ENCODE assay signal across 8 cellular contexts in the genomic region with DNA sequence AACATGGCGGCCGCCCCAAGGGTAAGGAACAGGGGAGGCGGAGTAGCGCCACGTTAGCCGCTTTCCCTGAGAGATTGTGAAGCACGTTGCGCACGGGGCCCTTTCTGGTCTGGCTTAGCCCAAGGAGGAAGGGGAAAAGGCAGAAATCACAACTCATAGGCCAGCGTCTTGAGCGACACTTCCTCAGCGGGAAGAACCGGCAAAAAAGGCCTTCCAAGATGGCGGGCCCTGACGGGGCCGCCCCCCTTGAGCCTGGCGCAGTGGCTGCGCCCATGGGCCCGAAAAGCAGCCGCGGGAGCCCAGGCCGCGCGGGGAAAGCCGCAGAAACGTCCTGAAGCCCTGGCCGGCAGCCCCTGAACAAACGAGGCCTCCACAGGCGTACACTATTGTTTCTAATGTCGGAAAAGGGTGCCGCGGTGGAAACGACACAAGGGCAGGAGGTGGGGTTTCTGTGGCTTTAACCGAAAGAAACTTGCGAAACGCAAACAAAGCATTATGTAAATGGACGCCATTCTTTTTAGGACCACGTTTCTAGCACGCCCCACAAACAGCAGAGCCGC. TPM values are rescaled to one million over a fixed set of nuclear protein-coding genes. Genes with fewer than 3 reads are reported as not detected.
DNase-seq lines count a peak whose midpoint lies in the region; ATAC-seq and TF ChIP-seq lines count a peak whose summit lies in the region.

No MANE protein-coding gene starts in this region.

- peak overlapping the region; percentile 97 for H3K4me3 Mint-ChIP-seq in WTC11

- peak overlapping the region; percentile 99 for H3K27ac Mint-ChIP-seq in WTC11

- peak overlapping the region; percentile 55 to 73 for H3K4me3 ChIP-seq in cardiac fibroblast (replicated peaks in 1 of 2; ENCODE audit: low read depth in 2 of 2, low read length in 2 of 2)

- DNase-seq in NCI-H2081 (lab: John Stamatoyannopoulos, UW) (peak; percentile 51 to 75), NCI-H2081 treated with DMSO at 0.1 percent for 48 hours (lab: John Stamatoyannopoulos, UW) (no peak), NCI-H2107 (lab: John Stamatoyannopoulos, UW) (peak; percentile 72), WTC11 (ENCODE audit: low spot score) (peak; percentile 60), cardiac fibroblast (ENCODE audit: low read depth in 2 of 2) (peak; percentile 89 to 93), iris pigment epithelial cell (ENCODE audit: low read depth) (peak; percentile 86), smooth muscle cell of the brain vasculature (ENCODE audit: low read depth, low spot score) (peak; percentile 53)

- ATAC-seq in HG02973 (IDR thresholded peaks at IDR 0.05; ENCODE audit: unreplicated experiment) (peak; percentile 28), WTC11 (no peak)

- no peaks in the 10 kb centered on the region for H3K9me3 Mint-ChIP-seq in WTC11

- peaks cover 34% of the 10 kb centered on the region for H3K36me3 Mint-ChIP-seq in WTC11

- no peaks in the 10 kb centered on the region; the same call in 1 of the 2 replicates for H3K27me3 Mint-ChIP-seq in WTC11 (ENCODE audit: low read depth)

- POLR2A ChIA-PET in WTC11 (lab: Charles Lee): interaction anchor here (0.6 to 3.9 kb wide), 11 partner anchors 14 to 172 kb away, joined by 3 to 67 read pairs (median 4); a partner anchor contains a TSS

- H3K4me1 Mint-ChIP-seq in WTC11: peaks cover 44% of the 10 kb centered on the region

- CTCF ChIA-PET in WTC11 (lab: Charles Lee): interaction anchor here (0.7 to 3.4 kb wide), 6 partner anchors 15 to 361 kb away, joined by 3 to 16 read pairs (median 9); a partner anchor contains a TSS

- TF ChIP-seq CTCF in WTC11 (IDR thresholded peaks at IDR 0.05) (no peak), cardiac fibroblast (IDR thresholded peaks at IDR 0.05; ENCODE audit: low read depth, low read length) (no peak)

TF ChIP-seq in WTC11, 78 proteins besides CTCF, POLR2A, EP300 and RAD21 (continues in another document):
- TF ChIP-seq, protein P1, sequence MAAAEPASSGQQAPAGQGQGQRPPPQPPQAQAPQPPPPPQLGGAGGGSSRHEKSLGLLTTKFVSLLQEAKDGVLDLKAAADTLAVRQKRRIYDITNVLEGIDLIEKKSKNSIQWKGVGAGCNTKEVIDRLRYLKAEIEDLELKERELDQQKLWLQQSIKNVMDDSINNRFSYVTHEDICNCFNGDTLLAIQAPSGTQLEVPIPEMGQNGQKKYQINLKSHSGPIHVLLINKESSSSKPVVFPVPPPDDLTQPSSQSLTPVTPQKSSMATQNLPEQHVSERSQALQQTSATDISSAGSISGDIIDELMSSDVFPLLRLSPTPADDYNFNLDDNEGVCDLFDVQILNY (CRISPR knock-in tag; IDR thresholded peaks at IDR 0.05): peak; percentile 38; the same call in 1 of the 2 replicates
- TF ChIP-seq, protein P2, sequence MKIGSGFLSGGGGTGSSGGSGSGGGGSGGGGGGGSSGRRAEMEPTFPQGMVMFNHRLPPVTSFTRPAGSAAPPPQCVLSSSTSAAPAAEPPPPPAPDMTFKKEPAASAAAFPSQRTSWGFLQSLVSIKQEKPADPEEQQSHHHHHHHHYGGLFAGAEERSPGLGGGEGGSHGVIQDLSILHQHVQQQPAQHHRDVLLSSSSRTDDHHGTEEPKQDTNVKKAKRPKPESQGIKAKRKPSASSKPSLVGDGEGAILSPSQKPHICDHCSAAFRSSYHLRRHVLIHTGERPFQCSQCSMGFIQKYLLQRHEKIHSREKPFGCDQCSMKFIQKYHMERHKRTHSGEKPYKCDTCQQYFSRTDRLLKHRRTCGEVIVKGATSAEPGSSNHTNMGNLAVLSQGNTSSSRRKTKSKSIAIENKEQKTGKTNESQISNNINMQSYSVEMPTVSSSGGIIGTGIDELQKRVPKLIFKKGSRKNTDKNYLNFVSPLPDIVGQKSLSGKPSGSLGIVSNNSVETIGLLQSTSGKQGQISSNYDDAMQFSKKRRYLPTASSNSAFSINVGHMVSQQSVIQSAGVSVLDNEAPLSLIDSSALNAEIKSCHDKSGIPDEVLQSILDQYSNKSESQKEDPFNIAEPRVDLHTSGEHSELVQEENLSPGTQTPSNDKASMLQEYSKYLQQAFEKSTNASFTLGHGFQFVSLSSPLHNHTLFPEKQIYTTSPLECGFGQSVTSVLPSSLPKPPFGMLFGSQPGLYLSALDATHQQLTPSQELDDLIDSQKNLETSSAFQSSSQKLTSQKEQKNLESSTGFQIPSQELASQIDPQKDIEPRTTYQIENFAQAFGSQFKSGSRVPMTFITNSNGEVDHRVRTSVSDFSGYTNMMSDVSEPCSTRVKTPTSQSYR (CRISPR knock-in tag; IDR thresholded peaks at IDR 0.05): peak; percentile 70; the same call in 1 of the 2 replicates
- TF ChIP-seq SMAD4 (CRISPR knock-in tag; IDR thresholded peaks at IDR 0.05) (no peak), ZNF263 (CRISPR knock-in tag; IDR thresholded peaks at IDR 0.05; ENCODE audit: low read depth) (0 out of 2 replicates have a peak, but pooled peaks have one; percentile 1), NR2C2 (CRISPR knock-in tag; IDR thresholded peaks at IDR 0.05) (no peak), ZNF121 (CRISPR knock-in tag; IDR thresholded peaks at IDR 0.05) (no peak), ZNF671 (CRISPR knock-in tag; IDR thresholded peaks at IDR 0.05) (0 out of 2 replicates have a peak, but pooled peaks have one; percentile 16)
- TF ChIP-seq, protein P3, sequence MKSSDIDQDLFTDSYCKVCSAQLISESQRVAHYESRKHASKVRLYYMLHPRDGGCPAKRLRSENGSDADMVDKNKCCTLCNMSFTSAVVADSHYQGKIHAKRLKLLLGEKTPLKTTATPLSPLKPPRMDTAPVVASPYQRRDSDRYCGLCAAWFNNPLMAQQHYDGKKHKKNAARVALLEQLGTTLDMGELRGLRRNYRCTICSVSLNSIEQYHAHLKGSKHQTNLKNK (CRISPR knock-in tag; IDR thresholded peaks at IDR 0.05): no peak
- TF ChIP-seq, protein P4, sequence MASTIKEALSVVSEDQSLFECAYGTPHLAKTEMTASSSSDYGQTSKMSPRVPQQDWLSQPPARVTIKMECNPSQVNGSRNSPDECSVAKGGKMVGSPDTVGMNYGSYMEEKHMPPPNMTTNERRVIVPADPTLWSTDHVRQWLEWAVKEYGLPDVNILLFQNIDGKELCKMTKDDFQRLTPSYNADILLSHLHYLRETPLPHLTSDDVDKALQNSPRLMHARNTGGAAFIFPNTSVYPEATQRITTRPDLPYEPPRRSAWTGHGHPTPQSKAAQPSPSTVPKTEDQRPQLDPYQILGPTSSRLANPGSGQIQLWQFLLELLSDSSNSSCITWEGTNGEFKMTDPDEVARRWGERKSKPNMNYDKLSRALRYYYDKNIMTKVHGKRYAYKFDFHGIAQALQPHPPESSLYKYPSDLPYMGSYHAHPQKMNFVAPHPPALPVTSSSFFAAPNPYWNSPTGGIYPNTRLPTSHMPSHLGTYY (CRISPR knock-in tag; IDR thresholded peaks at IDR 0.05): 0 out of 2 replicates have a peak, but pooled peaks have one; percentile 37
- TF ChIP-seq, protein P5, sequence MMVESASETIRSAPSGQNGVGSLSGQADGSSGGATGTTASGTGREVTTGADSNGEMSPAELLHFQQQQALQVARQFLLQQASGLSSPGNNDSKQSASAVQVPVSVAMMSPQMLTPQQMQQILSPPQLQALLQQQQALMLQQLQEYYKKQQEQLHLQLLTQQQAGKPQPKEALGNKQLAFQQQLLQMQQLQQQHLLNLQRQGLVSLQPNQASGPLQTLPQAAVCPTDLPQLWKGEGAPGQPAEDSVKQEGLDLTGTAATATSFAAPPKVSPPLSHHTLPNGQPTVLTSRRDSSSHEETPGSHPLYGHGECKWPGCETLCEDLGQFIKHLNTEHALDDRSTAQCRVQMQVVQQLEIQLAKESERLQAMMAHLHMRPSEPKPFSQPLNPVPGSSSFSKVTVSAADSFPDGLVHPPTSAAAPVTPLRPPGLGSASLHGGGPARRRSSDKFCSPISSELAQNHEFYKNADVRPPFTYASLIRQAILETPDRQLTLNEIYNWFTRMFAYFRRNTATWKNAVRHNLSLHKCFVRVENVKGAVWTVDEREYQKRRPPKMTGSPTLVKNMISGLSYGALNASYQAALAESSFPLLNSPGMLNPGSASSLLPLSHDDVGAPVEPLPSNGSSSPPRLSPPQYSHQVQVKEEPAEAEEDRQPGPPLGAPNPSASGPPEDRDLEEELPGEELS (CRISPR knock-in tag; IDR thresholded peaks at IDR 0.05): no peak
- TF ChIP-seq, protein P6, sequence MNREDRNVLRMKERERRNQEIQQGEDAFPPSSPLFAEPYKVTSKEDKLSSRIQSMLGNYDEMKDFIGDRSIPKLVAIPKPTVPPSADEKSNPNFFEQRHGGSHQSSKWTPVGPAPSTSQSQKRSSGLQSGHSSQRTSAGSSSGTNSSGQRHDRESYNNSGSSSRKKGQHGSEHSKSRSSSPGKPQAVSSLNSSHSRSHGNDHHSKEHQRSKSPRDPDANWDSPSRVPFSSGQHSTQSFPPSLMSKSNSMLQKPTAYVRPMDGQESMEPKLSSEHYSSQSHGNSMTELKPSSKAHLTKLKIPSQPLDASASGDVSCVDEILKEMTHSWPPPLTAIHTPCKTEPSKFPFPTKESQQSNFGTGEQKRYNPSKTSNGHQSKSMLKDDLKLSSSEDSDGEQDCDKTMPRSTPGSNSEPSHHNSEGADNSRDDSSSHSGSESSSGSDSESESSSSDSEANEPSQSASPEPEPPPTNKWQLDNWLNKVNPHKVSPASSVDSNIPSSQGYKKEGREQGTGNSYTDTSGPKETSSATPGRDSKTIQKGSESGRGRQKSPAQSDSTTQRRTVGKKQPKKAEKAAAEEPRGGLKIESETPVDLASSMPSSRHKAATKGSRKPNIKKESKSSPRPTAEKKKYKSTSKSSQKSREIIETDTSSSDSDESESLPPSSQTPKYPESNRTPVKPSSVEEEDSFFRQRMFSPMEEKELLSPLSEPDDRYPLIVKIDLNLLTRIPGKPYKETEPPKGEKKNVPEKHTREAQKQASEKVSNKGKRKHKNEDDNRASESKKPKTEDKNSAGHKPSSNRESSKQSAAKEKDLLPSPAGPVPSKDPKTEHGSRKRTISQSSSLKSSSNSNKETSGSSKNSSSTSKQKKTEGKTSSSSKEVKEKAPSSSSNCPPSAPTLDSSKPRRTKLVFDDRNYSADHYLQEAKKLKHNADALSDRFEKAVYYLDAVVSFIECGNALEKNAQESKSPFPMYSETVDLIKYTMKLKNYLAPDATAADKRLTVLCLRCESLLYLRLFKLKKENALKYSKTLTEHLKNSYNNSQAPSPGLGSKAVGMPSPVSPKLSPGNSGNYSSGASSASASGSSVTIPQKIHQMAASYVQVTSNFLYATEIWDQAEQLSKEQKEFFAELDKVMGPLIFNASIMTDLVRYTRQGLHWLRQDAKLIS (CRISPR knock-in tag; IDR thresholded peaks at IDR 0.05; ENCODE audit: borderline replicate concordance): 0 out of 2 replicates have a peak, but pooled peaks have one; percentile 17

RNA-seq across cellular contexts. Expression of a gene that starts 0.9 kb away (rescaled TPM):
- 489 to 528 TPM (median 518 TPM) in 3 replicates for total RNA-seq in WTC11 (2021)
